11 cellular contexts compared by ENCODE assay signal in the genomic region with DNA sequence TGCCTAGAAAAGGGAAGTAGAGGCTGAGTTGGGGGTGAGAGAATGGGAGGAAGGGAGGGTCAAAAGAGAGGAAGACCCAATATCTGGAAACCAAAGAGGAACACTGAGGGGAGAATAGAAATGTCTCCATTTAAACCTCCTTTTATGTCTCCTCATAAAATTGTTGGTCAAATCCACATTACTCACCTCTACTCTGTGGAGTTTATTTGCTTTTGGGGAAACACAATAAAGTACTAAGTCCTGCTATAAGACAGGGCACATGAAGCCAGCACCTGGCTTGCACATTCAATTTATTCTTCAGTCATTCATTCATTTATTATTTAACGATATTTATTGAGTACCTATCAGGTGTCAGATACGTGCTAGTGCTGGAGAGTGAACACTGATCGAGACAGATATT.
"Had no signal": no experiment of that assay in that cellular context is flagged by ENCODE, and none has a peak within 500 bp of the region (broad histone marks: within the 10 kb centered on the region; RNA-seq: fewer than 3 reads in every experiment).

No MANE protein-coding gene starts in this region.

- H2AFZ ChIP-seq: neural progenitor cell had no signal

- H3K4me3 ChIP-seq: neural progenitor cell had no signal

- H3K9ac ChIP-seq: neural progenitor cell had no signal

- H3K27me3 Mint-ChIP-seq: T-helper 17 cell had no signal

- H3K27me3 ChIP-seq: neural progenitor cell had no signal

- H3K27ac Mint-ChIP-seq: activated naive CD4-positive, alpha-beta T cell treated with anti-CD3 and anti-CD28 coated beads for 36 hours; activated T-helper 2 cell treated with anti-CD3 and anti-CD28 coated beads, Interferon-gamma antibody, Interleukin-2, Interleukin-4, amounts not matched to agents 10 μg/mL and 5 μg/mL and 100 μg/mL, durations not matched to agents 14 hours and 24 hours and 36 hours; mesothelial cell of epicardium; neural progenitor cell; T-helper 17 cell had no signal

- H3K4me2 ChIP-seq: neural progenitor cell had no signal

- H3K4me1 ChIP-seq: neural progenitor cell had no signal

- H3K9me3 Mint-ChIP-seq: activated naive CD4-positive, alpha-beta T cell treated with anti-CD3 and anti-CD28 coated beads for 36 hours; activated T-helper 2 cell treated with anti-CD3 and anti-CD28 coated beads, Interferon-gamma antibody, Interleukin-2, Interleukin-4, amounts not matched to agents 10 μg/mL and 5 μg/mL and 100 μg/mL, durations not matched to agents 14 hours and 24 hours and 36 hours; mesothelial cell of epicardium; neural progenitor cell had no signal

- H3K27ac ChIP-seq: neural progenitor cell, WERI-Rb-1 had no signal

- H3K4me3 Mint-ChIP-seq: activated naive CD4-positive, alpha-beta T cell treated with anti-CD3 and anti-CD28 coated beads for 36 hours; mesothelial cell of epicardium; neural progenitor cell; T-helper 17 cell had no signal

- ATAC-seq: esophagus mucosa, T-helper 17 cell had no signal

- H3K36me3 ChIP-seq: neural progenitor cell, WERI-Rb-1 had no signal

- H3K4me1 Mint-ChIP-seq: neural progenitor cell had no signal

- DNase-seq: activated CD4-positive, alpha-beta T cell treated with anti-CD3 and anti-CD28 coated beads, Interleukin-2, amount 50 U/mL, for 48 hours; activated naive CD4-positive, alpha-beta T cell treated with anti-CD3 and anti-CD28 coated beads for 36 hours; hippocampal formation; stimulated activated CD4-positive, alpha-beta T cell treated with anti-CD3 and anti-CD28 coated beads, Interleukin-12 subunit alpha, Interleukin-12 subunit beta, amount 100 ng/mL, for 4 hours; stimulated activated CD4-positive, alpha-beta T cell treated with anti-CD3 and anti-CD28 coated beads, Interleukin-2, amount 100 ng/mL, for 24 hours; T-helper 17 cell; WERI-Rb-1 had no signal
